ENCODE assay signal across 11 cellular contexts in the genomic region with DNA sequence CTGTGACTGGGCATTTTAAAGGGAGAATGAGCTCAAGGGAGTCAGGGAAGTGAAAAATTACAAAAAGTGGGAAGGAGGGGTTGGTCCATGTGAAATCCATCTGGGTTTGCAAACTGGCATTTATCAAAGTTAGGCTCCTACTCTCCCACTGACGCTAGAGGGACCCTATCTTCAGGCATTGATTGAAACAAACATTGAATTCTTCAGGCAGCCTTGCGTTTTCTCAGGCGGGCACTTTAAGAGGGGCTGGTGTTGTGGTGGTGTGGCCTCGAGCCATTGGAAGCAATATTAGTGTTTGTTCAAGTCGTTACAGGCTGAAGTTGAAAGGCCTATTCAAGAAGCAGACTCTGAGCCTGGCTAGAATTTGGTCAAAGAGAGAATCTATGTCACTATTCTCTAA. TPM values are rescaled to one million over a fixed set of nuclear protein-coding genes. Genes with fewer than 3 reads are reported as not detected.
DNase-seq lines count a peak whose midpoint lies in the region; ATAC-seq and TF ChIP-seq lines count a peak whose summit lies in the region.
"Had no signal": no experiment of that assay in that cellular context is flagged by ENCODE, and none has a peak within 500 bp of the region (broad histone marks: within the 10 kb centered on the region; RNA-seq: fewer than 3 reads in every experiment).

No MANE protein-coding gene starts in this region.

- ATAC-seq in GM19397 (IDR thresholded peaks at IDR 0.05; ENCODE audit: unreplicated experiment), result no peak
- ATAC-seq: left ventricle myocardium superior had no signal

- peak overlapping the region; percentile 60 for H3K27ac Mint-ChIP-seq in progenitor cell of endocrine pancreas

- H3K4me3 Mint-ChIP-seq in progenitor cell of endocrine pancreas (ENCODE audit: low read depth), result no peak overlapping the region

- H3K27me3 Mint-ChIP-seq in progenitor cell of endocrine pancreas, result no peaks in the 10 kb centered on the region

- DNase-seq in ELF-1 (ENCODE audit: low read depth, low spot score), result peak; percentile 51
- DNase-seq in SK-MEL-5 (ENCODE audit: low read depth, low spot score), result peak; percentile 92
- peak; percentile 36 for DNase-seq in fibroblast of the aortic adventitia (ENCODE audit: low read depth)
- DNase-seq in progenitor cell of endocrine pancreas (ENCODE audit: low spot score, unreplicated experiment), result no peak
- DNase-seq in SIG-M5 treated with dmso at 0.1 percent for 504 hours (lab: John Stamatoyannopoulos, UW; ENCODE audit: unreplicated experiment), result no peak
- DNase-seq in effector CD8-positive, alpha-beta T cell (lab: John Stamatoyannopoulos, UW), result no peak
- DNase-seq in stimulated activated naive CD4-positive, alpha-beta T cell treated with Interleukin-2 at 50 U/mL for 16 hours (lab: John Stamatoyannopoulos, UW), result no peak
- DNase-seq: EL, left ventricle myocardium superior, upper lobe of left lung had no signal

- H3K4me3 ChIP-seq in fibroblast of the aortic adventitia (ENCODE audit: low read depth, low read length), result no peak overlapping the region
- H3K4me3 ChIP-seq: upper lobe of left lung had no signal

- in situ Hi-C loops in SK-MEL-5 (cut with HindIII; ENCODE audit: low pct_unique_long_range_greater_than_20kb, low sequenced_read_pairs), result no loop called here

- peaks cover 6% of the 10 kb centered on the region for H3K4me1 Mint-ChIP-seq in progenitor cell of endocrine pancreas (ENCODE audit: low read depth)

- H3K36me3 Mint-ChIP-seq in progenitor cell of endocrine pancreas (ENCODE audit: insufficient read depth), result no peaks in the 10 kb centered on the region

- no peaks in the 10 kb centered on the region for H3K9me3 Mint-ChIP-seq in progenitor cell of endocrine pancreas (ENCODE audit: low read depth)

- TF ChIP-seq CTCF in fibroblast of the aortic adventitia (IDR thresholded peaks at IDR 0.05; ENCODE audit: insufficient read depth, low read length) (peak; percentile 59), progenitor cell of endocrine pancreas (IDR thresholded peaks at IDR 0.05; ENCODE audit: unreplicated experiment) (peak; percentile 58)

RNA-seq across cellular contexts. Expression of gene STON1, which starts 36.6 kb away (rescaled TPM):
- total RNA-seq in SK-MEL-5 (2014; rRNA removed; shearing (Covaris generic)), result 2.7 and 3.7 TPM in 2 replicates
- polyA plus RNA-seq in SK-MEL-5 (2015; cell fraction: cytosol; rRNA removed), result 2.3 and 2.9 TPM in 2 replicates
- 5.8 and 7.1 TPM in 2 replicates for polyA plus RNA-seq in SK-MEL-5 (2015; cell fraction: nucleus; rRNA removed)
- total RNA-seq in fibroblast of the aortic adventitia (ENCODE audit: low replicate concordance), result 24.6 and 79.9 TPM in 2 replicates
- 8.2 and 8.6 TPM in 2 replicates for total RNA-seq in progenitor cell of endocrine pancreas

RNA-seq across cellular contexts. Expression of gene GTF2A1L, which starts 51.1 kb away (rescaled TPM):
- not detected in 2 replicates for total RNA-seq in SK-MEL-5 (2014; rRNA removed; shearing (Covaris generic))
- polyA plus RNA-seq in SK-MEL-5 (2015; cell fraction: cytosol; rRNA removed), result not detected in 2 replicates
- polyA plus RNA-seq in SK-MEL-5 (2015; cell fraction: nucleus; rRNA removed), result 0.56 TPM in 1 of 2 replicates, not detected in the other
- total RNA-seq in fibroblast of the aortic adventitia (ENCODE audit: low replicate concordance) (5.0 TPM in 1 of 2 replicates, not detected in the other), progenitor cell of endocrine pancreas (not detected in 2 replicates)
- total RNA-seq: left ventricle myocardium superior had no signal

Comparison
In these comparisons a context has a peak if more than half of its experiments do, and no peak if none do; other contexts are left out.
1. DNase-seq: peak in ELF-1 (single experiment), SK-MEL-5 (single experiment) and fibroblast of the aortic adventitia (single experiment); none in progenitor cell of endocrine pancreas (single experiment), SIG-M5 treated with dmso at 0.1 percent for 504 hours (single experiment), effector CD8-positive, alpha-beta T cell (single experiment) and stimulated activated naive CD4-positive, alpha-beta T cell treated with Interleukin-2 at 50 U/mL for 16 hours (single experiment).